Comparison of ENCODE assay signal across 32 cellular contexts in genomic region chr12:131753757-131754156, GRCh38.
"Had no signal": no experiment of that assay in that cellular context is flagged by ENCODE, and none has a peak within 500 bp of the region (broad histone marks: within the 10 kb centered on the region; RNA-seq: fewer than 3 reads in every experiment).

No MANE protein-coding gene starts in this region.

- H3K4me3 Mint-ChIP-seq: activated B cell treated with CpG ODN at 0.5 μM for 24 hours; activated CD8-positive, alpha-beta memory T cell treated with anti-CD3 and anti-CD28 coated beads, Interleukin-2, amount 10 ng/mL, durations not matched to agents 7 days and 5 days; activated CD8-positive, alpha-beta T cell treated with anti-CD3 and anti-CD28 coated beads, Interleukin-2, amount 10 ng/mL, durations not matched to agents 7 days and 5 days; activated naive CD8-positive, alpha-beta T cell; activated T-helper 17 cell treated with anti-CD3 and anti-CD28 coated beads, Interleukin-2, amount 50 U/mL, for 72 hours; brain; effector memory CD8-positive, alpha-beta T cell had no signal

- H3K27ac ChIP-seq: VCaP had no signal

- H3K4me1 Mint-ChIP-seq: activated CD8-positive, alpha-beta memory T cell treated with anti-CD3 and anti-CD28 coated beads, Interleukin-2, amount 10 ng/mL, durations not matched to agents 7 days and 5 days; activated T-helper 17 cell treated with anti-CD3 and anti-CD28 coated beads, Interleukin-2, amount 50 U/mL, for 72 hours had no signal

- ATAC-seq: activated CD4-positive, CD25-positive, alpha-beta regulatory T cell treated with anti-CD3 and anti-CD28 coated beads, Interleukin-2, amount 50 U/mL, for 24 hours; activated CD8-positive, alpha-beta memory T cell treated with anti-CD3 and anti-CD28 coated beads, Interleukin-2, amount 10 ng/mL, durations not matched to agents 7 days and 5 days; activated T-helper 17 cell treated with anti-CD3 and anti-CD28 coated beads, Interleukin-2, amount 50 U/mL, for 72 hours; effector memory CD8-positive, alpha-beta T cell; esophagus mucosa had no signal

- H3K27ac Mint-ChIP-seq: activated B cell treated with CpG ODN at 0.5 μM for 24 hours; activated CD8-positive, alpha-beta memory T cell treated with anti-CD3 and anti-CD28 coated beads, Interleukin-2, amount 10 ng/mL, durations not matched to agents 7 days and 5 days; activated CD8-positive, alpha-beta T cell treated with anti-CD3 and anti-CD28 coated beads, Interleukin-2, amount 10 ng/mL, durations not matched to agents 7 days and 5 days; activated naive CD8-positive, alpha-beta T cell; activated T-helper 17 cell treated with anti-CD3 and anti-CD28 coated beads, Interleukin-2, amount 50 U/mL, for 72 hours; effector memory CD8-positive, alpha-beta T cell had no signal

- H3K9me3 Mint-ChIP-seq: activated B cell treated with CpG ODN at 0.5 μM for 24 hours; activated T-helper 17 cell treated with anti-CD3 and anti-CD28 coated beads, Interleukin-2, amount 50 U/mL, for 72 hours; brain; effector memory CD8-positive, alpha-beta T cell had no signal

- FAIRE-seq: colon, endometrium, frontal cortex had no signal

- DNase-seq: activated B cell treated with CpG ODN at 0.5 μM for 24 hours; activated CD4-positive, alpha-beta T cell treated with anti-CD3 and anti-CD28 coated beads for 48 hours; activated CD4-positive, alpha-beta T cell treated with anti-CD3 and anti-CD28 coated beads, Interleukin-2, amount 50 U/mL, for 1 hour; activated CD4-positive, alpha-beta T cell treated with anti-CD3 and anti-CD28 coated beads, Interleukin-2, amount 50 U/mL, for 48 hours; activated CD8-positive, alpha-beta memory T cell treated with anti-CD3 and anti-CD28 coated beads, Interleukin-2, amount 50 U/mL, for 4 hours; activated CD8-positive, alpha-beta T cell treated with anti-CD3 and anti-CD28 coated beads, Interleukin-2, amount 10 ng/mL, durations not matched to agents 7 days and 5 days; activated effector memory CD4-positive, alpha-beta T cell treated with Interleukin-2 at 50 U/mL for 16 hours; activated gamma-delta T cell treated with Interleukin-2 at 50 U/mL for 16 hours; activated naive CD4-positive, alpha-beta T cell treated with anti-CD3 and anti-CD28 coated beads, Interleukin-2, amount 50 U/mL, for 16 hours; activated naive CD4-positive, alpha-beta T cell treated with Interleukin-2 at 50 U/mL for 16 hours; activated T-cell treated with anti-CD3 and anti-CD28 coated beads, Interleukin-2, amount 50 U/mL, for 1 hour; amniotic stem cell; aorta; caudate nucleus; cortex of kidney; dermis blood vessel endothelial cell; effector CD4-positive, alpha-beta T cell; effector memory CD8-positive, alpha-beta T cell; foreskin fibroblast; head of caudate nucleus; hippocampal formation; T-helper 2 cell had no signal

- H3K27me3 Mint-ChIP-seq: activated B cell treated with CpG ODN at 0.5 μM for 24 hours; activated CD8-positive, alpha-beta memory T cell treated with anti-CD3 and anti-CD28 coated beads, Interleukin-2, amount 10 ng/mL, durations not matched to agents 7 days and 5 days; activated naive CD8-positive, alpha-beta T cell; activated T-helper 17 cell treated with anti-CD3 and anti-CD28 coated beads, Interleukin-2, amount 50 U/mL, for 72 hours; brain; effector memory CD8-positive, alpha-beta T cell had no signal
